In genomic region chr14:106184771-106185170, GRCh38 we compare ENCODE assay signal across 8 cellular contexts.
DNase-seq lines count a peak whose midpoint lies in the region; ATAC-seq and TF ChIP-seq lines count a peak whose summit lies in the region.
"Not testable (repeated sequence)": the region's sequence is repeated elsewhere in the genome, so short reads cannot be mapped to it uniquely, and the experiment has no call there.

No MANE protein-coding gene starts in this region.

- CTCF ChIA-PET in CD4-positive, alpha-beta T cell (lab: Charles Lee) = interaction anchor here (0.7 to 2.7 kb wide), 8 partner anchors 9 to 73 kb away, joined by 3 to 14 read pairs (median 4); no protein-coding TSS in a partner anchor
- CTCF ChIA-PET in activated CD4-positive, alpha-beta memory T cell treated with anti-CD3 and anti-CD28 coated beads, Interleukin-2, amount 10 ng/mL, durations not matched to agents 7 days and 5 days (lab: Charles Lee) = interaction anchor here (0.8 to 2.8 kb wide), 15 partner anchors 9 to 580 kb away, joined by 3 to 12 read pairs (median 4); no protein-coding TSS in a partner anchor

- H3K27me3 Mint-ChIP-seq in CD4-positive, alpha-beta T cell; activated T-cell treated with anti-CD3 and anti-CD28 coated beads, Interleukin-2, amount 50 U/mL, for 72 hours (ENCODE audit: low read depth); activated naive CD8-positive, alpha-beta T cell treated with anti-CD3 and anti-CD28 coated beads for 36 hours: not testable (repeated sequence)
- H3K27me3 Mint-ChIP-seq in activated CD4-positive, alpha-beta memory T cell treated with anti-CD3 and anti-CD28 coated beads, Interleukin-2, amount 10 ng/mL, durations not matched to agents 7 days and 5 days = peaks cover 38% of the 10 kb centered on the region

- H3K36me3 Mint-ChIP-seq in CD4-positive, alpha-beta T cell (ENCODE audit: low read depth); activated CD4-positive, alpha-beta memory T cell treated with anti-CD3 and anti-CD28 coated beads, Interleukin-2, amount 10 ng/mL, durations not matched to agents 7 days and 5 days (ENCODE audit: low read depth); activated T-cell treated with anti-CD3 and anti-CD28 coated beads, Interleukin-2, amount 50 U/mL, for 72 hours (ENCODE audit: insufficient read depth in 2 of 2); activated naive CD8-positive, alpha-beta T cell treated with anti-CD3 and anti-CD28 coated beads for 36 hours: not testable (repeated sequence)

- peak overlapping the region; percentile 72 for H3K27ac Mint-ChIP-seq in CD4-positive, alpha-beta T cell
- H3K27ac Mint-ChIP-seq in activated CD4-positive, alpha-beta memory T cell treated with anti-CD3 and anti-CD28 coated beads, Interleukin-2, amount 10 ng/mL, durations not matched to agents 7 days and 5 days = peak overlapping the region; percentile 60
- H3K27ac Mint-ChIP-seq in activated T-cell treated with anti-CD3 and anti-CD28 coated beads, Interleukin-2, amount 50 U/mL, for 72 hours; activated naive CD8-positive, alpha-beta T cell treated with anti-CD3 and anti-CD28 coated beads for 36 hours: not testable (repeated sequence)

- peak; percentile 47 to 72 (median 56) for DNase-seq in CD4-positive, alpha-beta T cell
- DNase-seq in T-helper 2 cell (peak in 4 of 5 experiments; percentile 31 to 93 (median 57)), mucosa of gallbladder (ENCODE audit: low spot score) (peak; percentile 48)
- DNase-seq in activated CD4-positive, alpha-beta memory T cell treated with anti-CD3 and anti-CD28 coated beads, Interleukin-2, amount 10 ng/mL, durations not matched to agents 7 days and 5 days = peak; percentile 82
- peak; percentile 68 to 77 for DNase-seq in activated T-cell treated with anti-CD3 and anti-CD28 coated beads, Interleukin-2, amount 50 U/mL, for 72 hours
- peak; percentile 64 for DNase-seq in activated naive CD8-positive, alpha-beta T cell treated with anti-CD3 and anti-CD28 coated beads for 36 hours
- DNase-seq in stimulated activated CD4-positive, alpha-beta T cell treated with anti-CD3 and anti-CD28 coated beads, TNF-alpha, amount 100 ng/mL, for 48 hours (ENCODE audit: low read depth in 3 of 3) = peak; percentile 29 to 44 (median 40)
- DNase-seq in stimulated activated naive CD4-positive, alpha-beta T cell (lab: John Stamatoyannopoulos, UW) = peak; percentile 20 to 74 (median 48)

- peak overlapping the region; percentile 7 for H3K4me3 Mint-ChIP-seq in CD4-positive, alpha-beta T cell
- not testable (repeated sequence) for H3K4me3 Mint-ChIP-seq in activated CD4-positive, alpha-beta memory T cell treated with anti-CD3 and anti-CD28 coated beads, Interleukin-2, amount 10 ng/mL, durations not matched to agents 7 days and 5 days; activated naive CD8-positive, alpha-beta T cell treated with anti-CD3 and anti-CD28 coated beads for 36 hours
- peak overlapping the region; percentile 3 to 14 for H3K4me3 Mint-ChIP-seq in activated T-cell treated with anti-CD3 and anti-CD28 coated beads, Interleukin-2, amount 50 U/mL, for 72 hours

- peak; percentile 80 for ATAC-seq in CD4-positive, alpha-beta T cell (ENCODE audit: poor library complexity)
- peak; percentile 90 to 94 for ATAC-seq in activated T-cell treated with anti-CD3 and anti-CD28 coated beads, Interleukin-2, amount 50 U/mL, for 72 hours (replicated peaks in 1 of 2)

- not testable (repeated sequence) for TF ChIP-seq CTCF in CD4-positive, alpha-beta T cell (IDR thresholded peaks at IDR 0.05)

- peaks cover 50% of the 10 kb centered on the region for H3K4me1 Mint-ChIP-seq in CD4-positive, alpha-beta T cell (ENCODE audit: low read depth)
- H3K4me1 Mint-ChIP-seq in activated CD4-positive, alpha-beta memory T cell treated with anti-CD3 and anti-CD28 coated beads, Interleukin-2, amount 10 ng/mL, durations not matched to agents 7 days and 5 days = peaks cover 35% of the 10 kb centered on the region
- H3K4me1 Mint-ChIP-seq in activated T-cell treated with anti-CD3 and anti-CD28 coated beads, Interleukin-2, amount 50 U/mL, for 72 hours (ENCODE audit: low read depth) = peaks cover 32% of the 10 kb centered on the region
- H3K4me1 Mint-ChIP-seq in activated naive CD8-positive, alpha-beta T cell treated with anti-CD3 and anti-CD28 coated beads for 36 hours = peaks cover 30% of the 10 kb centered on the region

- H3K9me3 Mint-ChIP-seq in CD4-positive, alpha-beta T cell; activated CD4-positive, alpha-beta memory T cell treated with anti-CD3 and anti-CD28 coated beads, Interleukin-2, amount 10 ng/mL, durations not matched to agents 7 days and 5 days; activated T-cell treated with anti-CD3 and anti-CD28 coated beads, Interleukin-2, amount 50 U/mL, for 72 hours; activated naive CD8-positive, alpha-beta T cell treated with anti-CD3 and anti-CD28 coated beads for 36 hours: not testable (repeated sequence)

- intact Hi-C loops in CD4-positive, alpha-beta T cell (cut with DNase I, micrococcal nuclease) = loop anchor here (1.0 to 5.0 kb wide), 2 partner anchors 10 to 67 kb away; no protein-coding TSS in a partner anchor

- peak overlapping the region; percentile 5 for H3K27ac ChIP-seq in CD4-positive, alpha-beta T cell (ENCODE audit: low read depth, low read length)

- H3K9me3 ChIP-seq in CD4-positive, alpha-beta T cell (ENCODE audit: control insufficient read depth, low read length) = not testable (repeated sequence)

- POLR2A ChIA-PET in CD4-positive, alpha-beta T cell (lab: Charles Lee) = interaction anchor here (0.6 to 1.3 kb wide), 6 partner anchors 9 to 103 kb away, joined by 3 to 6 read pairs (median 4); no protein-coding TSS in a partner anchor
- POLR2A ChIA-PET in activated CD4-positive, alpha-beta memory T cell treated with anti-CD3 and anti-CD28 coated beads, Interleukin-2, amount 10 ng/mL, durations not matched to agents 7 days and 5 days (lab: Charles Lee) = interaction anchor here (0.7 to 1.4 kb wide), 2 partner anchors 9 to 10 kb away, joined by 3 to 7 read pairs; no protein-coding TSS in a partner anchor

- not testable (repeated sequence) for H3K27me3 ChIP-seq in CD4-positive, alpha-beta T cell (ENCODE audit: control insufficient read depth, insufficient read depth, low read length)

Comparison
In these comparisons a context has a peak if more than half of its experiments do, and no peak if none do; other contexts are left out.
1. Peak in every context shown above with its lines: DNase-seq, ATAC-seq and H3K27ac ChIP-seq.